In genomic region chr16:9351841-9352434, GRCh38 we compare ENCODE assay signal across 25 cellular contexts.
"Had no signal": no experiment of that assay in that cellular context is flagged by ENCODE, and none has a peak within 500 bp of the region (broad histone marks: within the 10 kb centered on the region; RNA-seq: fewer than 3 reads in every experiment).

No MANE protein-coding gene starts in this region.

- H3K27me3 Mint-ChIP-seq: memory B cell; stimulated activated naive B cell treated with anti-CD40 and anti-IgM and Interleukin-4, amounts not matched to agents 10 μg/mL and 1 μg/mL and 100 μg/mL, for 72 hours; stimulated activated naive CD8-positive, alpha-beta T cell treated with anti-CD3 and anti-CD28 coated beads, Interleukin-15, amount 100 ng/mL, for 72 hours had no signal

- H3K4me1 ChIP-seq: esophagus squamous epithelium, gastroesophageal sphincter, lower lobe of right lung, sigmoid colon, testis, tibial nerve, upper lobe of right lung, vagina had no signal

- H3K36me3 ChIP-seq: esophagus squamous epithelium, gastroesophageal sphincter, lower lobe of right lung, sigmoid colon, tibial nerve, upper lobe of right lung, vagina had no signal

- H3K4me3 ChIP-seq: dorsolateral prefrontal cortex, esophagus squamous epithelium, gastroesophageal sphincter, lower lobe of right lung, sigmoid colon, skin epidermis, testis, tibial nerve, upper lobe of right lung, vagina had no signal

- H3K27ac ChIP-seq: dorsolateral prefrontal cortex, epithelial cell of prostate, esophagus squamous epithelium, gastroesophageal sphincter, lower lobe of right lung, sigmoid colon, skin epidermis, testis, tibial nerve, upper lobe of right lung, vagina had no signal

- DNase-seq: cortex of kidney; dorsolateral prefrontal cortex; effector CD8-positive, alpha-beta T cell; esophagus squamous epithelium; foreskin fibroblast; hippocampal formation; kidney glomerular epithelial cell; lower lobe of right lung; natural killer cell; occipital lobe; sigmoid colon; stimulated activated CD4-positive, alpha-beta T cell treated with anti-CD3 and anti-CD28 coated beads, Interleukin-2, amount 100 ng/mL, for 24 hours; stimulated activated CD4-positive, alpha-beta T cell treated with anti-CD3 and anti-CD28 coated beads, Interleukin-4, amount 100 ng/mL, for 4 hours; stimulated activated naive B cell treated with anti-CD40 and anti-IgM and Interleukin-4, amounts not matched to agents 10 μg/mL and 1 μg/mL and 100 μg/mL, for 72 hours; stimulated activated naive CD8-positive, alpha-beta T cell treated with anti-CD3 and anti-CD28 coated beads, Interleukin-15, amount 100 ng/mL, for 72 hours; testis; upper lobe of right lung had no signal

- H3K27ac Mint-ChIP-seq: memory B cell; mesothelial cell of epicardium; natural killer cell; stimulated activated naive B cell treated with anti-CD40 and anti-IgM and Interleukin-4, amounts not matched to agents 10 μg/mL and 1 μg/mL and 100 μg/mL, for 72 hours; stimulated activated naive CD8-positive, alpha-beta T cell treated with anti-CD3 and anti-CD28 coated beads, Interleukin-15, amount 100 ng/mL, for 72 hours had no signal

- H3K4me3 Mint-ChIP-seq: memory B cell; mesothelial cell of epicardium; natural killer cell; neural crest cell; stimulated activated naive B cell treated with anti-CD40 and anti-IgM and Interleukin-4, amounts not matched to agents 10 μg/mL and 1 μg/mL and 100 μg/mL, for 72 hours; stimulated activated naive CD8-positive, alpha-beta T cell treated with anti-CD3 and anti-CD28 coated beads, Interleukin-15, amount 100 ng/mL, for 72 hours had no signal

- H3K36me3 Mint-ChIP-seq: memory B cell, mesothelial cell of epicardium had no signal

- H3K4me1 Mint-ChIP-seq: memory B cell; mesothelial cell of epicardium; natural killer cell; neural crest cell; stimulated activated naive B cell treated with anti-CD40 and anti-IgM and Interleukin-4, amounts not matched to agents 10 μg/mL and 1 μg/mL and 100 μg/mL, for 72 hours; stimulated activated naive CD8-positive, alpha-beta T cell treated with anti-CD3 and anti-CD28 coated beads, Interleukin-15, amount 100 ng/mL, for 72 hours had no signal

- H3K27me3 ChIP-seq: dorsolateral prefrontal cortex, esophagus squamous epithelium, gastroesophageal sphincter, sigmoid colon, testis, tibial nerve, upper lobe of right lung, vagina had no signal

- H3K9me3 ChIP-seq: lower lobe of right lung, testis, vagina had no signal
